In genomic region chr1:33358771-33359503, GRCh38 we compare ENCODE assay signal across 30 cellular contexts. TPM values are rescaled to one million over a fixed set of nuclear protein-coding genes. Genes with fewer than 3 reads are reported as not detected.
DNase-seq lines count a peak whose midpoint lies in the region; ATAC-seq and TF ChIP-seq lines count a peak whose summit lies in the region.
"Had no signal": no experiment of that assay in that cellular context is flagged by ENCODE, and none has a peak within 500 bp of the region (broad histone marks: within the 10 kb centered on the region; RNA-seq: fewer than 3 reads in every experiment).

No MANE protein-coding gene starts in this region.

- H3K4me3 Mint-ChIP-seq in nephron = no peak overlapping the region
- H3K4me3 Mint-ChIP-seq in T-helper 2 cell treated with Interferon-gamma antibody and Interleukin-4, amounts not matched to agents 5 μg/mL and 100 μg/mL, for 36 hours = no peak overlapping the region
- H3K4me3 Mint-ChIP-seq: activated CD4-positive, alpha-beta T cell treated with anti-CD3 and anti-CD28 coated beads, Interleukin-2, amount 10 ng/mL, durations not matched to agents 24 days and 14 days; activated T-cell treated with anti-CD3 and anti-CD28 coated beads, Interleukin-2, amount 50 U/mL, for 24 hours; immature natural killer cell; natural killer cell had no signal

- TF ChIP-seq POLR2A in prostate gland (IDR thresholded peaks at IDR 0.05) = no peak

- TF ChIP-seq CTCF in RWPE1 (conservative IDR thresholded peaks at IDR 0.05; ENCODE audit: low read depth) (no peak), dorsolateral prefrontal cortex (IDR thresholded peaks at IDR 0.05 in 54 of 56, conservative IDR thresholded peaks at IDR 0.05 in 2 of 56; ENCODE audit: low read depth in 1 of 56, partially characterized antibody in 56 of 56) (no peak), nephron (IDR thresholded peaks at IDR 0.05; ENCODE audit: unreplicated experiment in 3 of 3) (no peak), prostate gland (IDR thresholded peaks at IDR 0.05) (no peak)

- peaks cover 34% of the 10 kb centered on the region for H3K36me3 Mint-ChIP-seq in nephron (ENCODE audit: low read depth)
- H3K36me3 Mint-ChIP-seq in T-helper 2 cell treated with Interferon-gamma antibody and Interleukin-4, amounts not matched to agents 5 μg/mL and 100 μg/mL, for 36 hours (ENCODE audit: low read depth) = no peaks in the 10 kb centered on the region
- H3K36me3 Mint-ChIP-seq: natural killer cell had no signal

- peak; percentile 37 for DNase-seq in EL
- DNase-seq in RWPE1 (ENCODE audit: low spot score) = peak; percentile 13
- DNase-seq in dorsolateral prefrontal cortex = no peak
- DNase-seq in prostate gland (ENCODE audit: low spot score) = no peak
- no peak for DNase-seq in T-helper 2 cell treated with Interferon-gamma antibody and Interleukin-4, amounts not matched to agents 5 μg/mL and 100 μg/mL, for 36 hours (ENCODE audit: low spot score)
- DNase-seq: activated CD4-positive, alpha-beta T cell treated with anti-CD3 and anti-CD28 coated beads, Interleukin-2, amount 10 ng/mL, durations not matched to agents 24 days and 14 days; activated naive CD4-positive, alpha-beta T cell treated with Interleukin-2 at 50 U/mL for 16 hours; activated T-cell treated with anti-CD3 and anti-CD28 coated beads, Interleukin-2, amount 50 U/mL, for 24 hours; DMS79; HCEC 1CT; immature natural killer cell; MG63; natural killer cell; NCI-H1417; NCI-H2081; NCI-H345; NCI-H748 treated with DMSO at 0.1 percent for 48 hours; ovary; Right ventricle myocardium superior; stimulated activated CD4-positive, alpha-beta T cell treated with anti-CD3 and anti-CD28 coated beads, Interleukin-2, amount 100 ng/mL, for 24 hours; upper lobe of left lung had no signal

- H3K27me3 Mint-ChIP-seq in nephron (ENCODE audit: low read depth) = no peaks in the 10 kb centered on the region
- H3K27me3 Mint-ChIP-seq in T-helper 2 cell treated with Interferon-gamma antibody and Interleukin-4, amounts not matched to agents 5 μg/mL and 100 μg/mL, for 36 hours (ENCODE audit: low read depth) = no peaks in the 10 kb centered on the region
- H3K27me3 Mint-ChIP-seq: activated CD4-positive, alpha-beta T cell treated with anti-CD3 and anti-CD28 coated beads, Interleukin-2, amount 10 ng/mL, durations not matched to agents 24 days and 14 days; activated T-cell treated with anti-CD3 and anti-CD28 coated beads, Interleukin-2, amount 50 U/mL, for 24 hours had no signal

- H3K27ac ChIP-seq in RWPE1 = no peak overlapping the region
- peak overlapping the region in 56 of 59 donors; percentile 24 to 100 (median 79) for H3K27ac ChIP-seq in dorsolateral prefrontal cortex
- no peak overlapping the region for H3K27ac ChIP-seq in prostate gland
- H3K27ac ChIP-seq: adrenal gland, BLaER1, ovary, upper lobe of left lung had no signal

- intact Hi-C loops in dorsolateral prefrontal cortex (cut with DNase I) (no loop called here), prostate gland (cut with DNase I) (no loop called here)

- CTCF ChIA-PET in RWPE1 (lab: Yijun Ruan, JAX) = no interaction called here

- peak overlapping the region; percentile 34 to 80 (median 66) for H3K27ac Mint-ChIP-seq in nephron
- no peak overlapping the region for H3K27ac Mint-ChIP-seq in T-helper 2 cell treated with Interferon-gamma antibody and Interleukin-4, amounts not matched to agents 5 μg/mL and 100 μg/mL, for 36 hours
- H3K27ac Mint-ChIP-seq: activated CD4-positive, alpha-beta T cell treated with anti-CD3 and anti-CD28 coated beads, Interleukin-2, amount 10 ng/mL, durations not matched to agents 24 days and 14 days; activated T-cell treated with anti-CD3 and anti-CD28 coated beads, Interleukin-2, amount 50 U/mL, for 24 hours; immature natural killer cell; natural killer cell had no signal

- POLR2A ChIA-PET in RWPE1 (lab: Yijun Ruan, JAX; ENCODE audit: low non-redundant PET) = no interaction called here

- no peak for ATAC-seq in GM19452 (IDR thresholded peaks at IDR 0.05; ENCODE audit: unreplicated experiment)
- ATAC-seq: K562, left lobe of liver, natural killer cell had no signal

- H3K27me3 ChIP-seq in dorsolateral prefrontal cortex = no peaks in the 10 kb centered on the region
- no peaks in the 10 kb centered on the region for H3K27me3 ChIP-seq in prostate gland (replicated peaks; ENCODE audit: insufficient read depth)
- H3K27me3 ChIP-seq: adrenal gland, BLaER1, MG63, ovary, upper lobe of left lung had no signal

- H3K4me1 ChIP-seq in prostate gland (replicated peaks) = no peaks in the 10 kb centered on the region

- no peaks in the 10 kb centered on the region for H3K36me3 ChIP-seq in prostate gland
- H3K36me3 ChIP-seq: MG63, ovary had no signal

- H3K4me1 Mint-ChIP-seq in nephron = peaks cover 53% of the 10 kb centered on the region
- peaks cover 7% of the 10 kb centered on the region for H3K4me1 Mint-ChIP-seq in T-helper 2 cell treated with Interferon-gamma antibody and Interleukin-4, amounts not matched to agents 5 μg/mL and 100 μg/mL, for 36 hours (ENCODE audit: low read depth)

- H3K9me3 Mint-ChIP-seq in nephron = no peaks in the 10 kb centered on the region
- no peaks in the 10 kb centered on the region for H3K9me3 Mint-ChIP-seq in T-helper 2 cell treated with Interferon-gamma antibody and Interleukin-4, amounts not matched to agents 5 μg/mL and 100 μg/mL, for 36 hours
- H3K9me3 Mint-ChIP-seq: activated CD4-positive, alpha-beta T cell treated with anti-CD3 and anti-CD28 coated beads, Interleukin-2, amount 10 ng/mL, durations not matched to agents 24 days and 14 days; activated T-cell treated with anti-CD3 and anti-CD28 coated beads, Interleukin-2, amount 50 U/mL, for 24 hours; immature natural killer cell; natural killer cell had no signal

- WGBS in prostate gland = 87% methylated on average over 3 of the region's 3 CpGs

- no peaks in the 10 kb centered on the region for H3K9me3 ChIP-seq in prostate gland
- H3K9me3 ChIP-seq: adrenal gland, MG63, ovary, upper lobe of left lung had no signal

- H3K4me3 ChIP-seq in dorsolateral prefrontal cortex = no peak overlapping the region
- no peak overlapping the region for H3K4me3 ChIP-seq in prostate gland
- H3K4me3 ChIP-seq: adrenal gland, BLaER1, K562, MG63, ovary, upper lobe of left lung had no signal

RNA-seq across cellular contexts. Expression of gene A3GALT2, which starts 38.0 kb away (rescaled TPM):
- total RNA-seq in dorsolateral prefrontal cortex (under 1 TPM in 10 of 120 experiments, not detected in 110; 0.35 to 0.76 (median 0.60) TPM), prostate gland (under 1 TPM in 1 of 2 donors, not detected in 1; 0.46 TPM)
- total RNA-seq: activated CD4-positive, alpha-beta T cell treated with anti-CD3 and anti-CD28 coated beads, Interleukin-2, amount 10 ng/mL, durations not matched to agents 24 days and 14 days; activated CD8-positive, alpha-beta memory T cell treated with anti-CD3 and anti-CD28 coated beads for 36 hours; K562; left lobe of liver; mononuclear cell; natural killer cell; ovary; Right ventricle myocardium superior; T-helper 2 cell treated with Interferon-gamma antibody and Interleukin-4, amounts not matched to agents 100 ng/mL and 5 ng/mL, for 36 hours had no signal

Comparison
In these comparisons a context has a peak if more than half of its experiments do, and no peak if none do; other contexts are left out.
1. DNase-seq: peak in EL (single experiment) and RWPE1 (single experiment); none in dorsolateral prefrontal cortex (0 of 10), prostate gland (single experiment) and T-helper 2 cell treated with Interferon-gamma antibody and Interleukin-4, amounts not matched to agents 5 μg/mL and 100 μg/mL, for 36 hours (single experiment).
2. H3K27ac ChIP-seq: peak in dorsolateral prefrontal cortex (56 of 59); none in RWPE1 (single experiment) and prostate gland (0 of 2).